ENCODE assay signal across 9 cellular contexts in the genomic region with DNA sequence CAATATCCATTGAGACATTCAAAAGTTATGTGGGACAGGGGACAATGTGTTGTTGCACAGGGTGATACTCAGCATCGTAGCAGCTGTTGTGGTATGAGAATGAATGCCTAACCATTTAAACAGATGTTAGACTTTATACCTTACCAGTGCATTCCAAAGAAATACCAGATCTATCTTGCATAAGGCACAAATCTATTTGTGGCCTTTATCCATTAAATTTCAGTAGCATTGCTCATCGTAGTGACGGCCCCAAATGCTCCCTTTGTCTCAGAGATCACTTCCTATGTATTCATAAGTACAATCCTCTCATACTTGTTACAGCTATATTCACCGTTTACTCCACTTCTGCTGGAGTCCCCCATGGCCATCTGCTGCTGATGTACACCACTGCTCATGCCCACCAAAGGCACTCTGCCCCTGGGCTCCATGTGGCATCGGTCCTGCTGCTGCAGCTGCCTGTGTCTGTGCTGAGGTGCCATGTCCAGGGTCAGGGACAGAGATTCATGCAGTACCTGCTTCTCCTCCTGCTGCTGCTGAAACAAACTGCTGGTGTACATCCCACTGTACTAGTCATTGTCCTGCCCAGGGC.
A peak's percentile ranks its signal among the peaks of the same experiment; 100 is the strongest.
DNase-seq lines count a peak whose midpoint lies in the region; ATAC-seq and TF ChIP-seq lines count a peak whose summit lies in the region.
"Had no signal": no experiment of that assay in that cellular context is flagged by ENCODE, and none has a peak within 500 bp of the region (broad histone marks: within the 10 kb centered on the region; RNA-seq: fewer than 3 reads in every experiment).

No MANE protein-coding gene starts in this region.

- H3K9me3 ChIP-seq in A673 (ENCODE audit: low read depth, low read length, poor library complexity, severe bottlenecking) = no peaks in the 10 kb centered on the region

- H3K4me3 ChIP-seq in fibroblast of villous mesenchyme (ENCODE audit: low read depth, low read length) (no peak overlapping the region), A673 (ENCODE audit: low read depth, low read length, poor library complexity, severe bottlenecking) (no peak overlapping the region)

- CTCF ChIA-PET in A673 (lab: Charles Lee) = no interaction called here

- POLR2A ChIA-PET in A673 (lab: Charles Lee; ENCODE audit: low non-redundant PET) = no interaction called here

- no peaks in the 10 kb centered on the region for H3K27me3 ChIP-seq in A673 (replicated peaks; ENCODE audit: insufficient read depth, low read depth, low read length, poor library complexity)

- TF ChIP-seq CTCF in fibroblast of villous mesenchyme (IDR thresholded peaks at IDR 0.05; ENCODE audit: insufficient read depth, low read depth, low read length) (no peak), A673 (conservative IDR thresholded peaks at IDR 0.05; ENCODE audit: low read depth, low read length) (no peak)

- H3K27ac ChIP-seq in A673 (ENCODE audit: low read depth, low read length, poor library complexity, severe bottlenecking) = no peak overlapping the region

- no TSS peak for BruUV-seq in A673 (replicated peaks; lab: Mats Ljungman, UMichigan)

- intact Hi-C loops in sciatic nerve (cut with DNase I) (loop anchor here (5.0 kb wide), 1 partner anchor 98 kb away; a partner anchor contains a TSS), A673 (cut with micrococcal nuclease; ENCODE audit: unreplicated experiment) (loop anchor here (5.0 kb wide), 1 partner anchor 293 kb away; no protein-coding TSS in a partner anchor)

- H3K4me1 ChIP-seq in A673 (ENCODE audit: insufficient read depth, low read length, poor library complexity, severe bottlenecking) = no peaks in the 10 kb centered on the region

- ATAC-seq in sciatic nerve = peak; percentile 53

- no peaks in the 10 kb centered on the region for H3K36me3 ChIP-seq in A673 (ENCODE audit: insufficient read depth, low read length, poor library complexity, severe bottlenecking)

- DNase-seq in GM03348 (ENCODE audit: low spot score) = peak; percentile 71
- peak; percentile 46 for DNase-seq in SW480 (ENCODE audit: low spot score)
- peak; percentile 76 for DNase-seq in fibroblast of villous mesenchyme (ENCODE audit: low read depth)
- DNase-seq in sciatic nerve (ENCODE audit: low spot score) = no peak
- DNase-seq in A673 (ENCODE audit: low spot score) = no peak
- DNase-seq in RPMI8226 = no peak
- no peak for DNase-seq in ureter (ENCODE audit: low spot score)
- no peak for DNase-seq in SKM-1 treated with dmso at 0.1 percent for 144 hours (lab: John Stamatoyannopoulos, UW; ENCODE audit: unreplicated experiment)
- DNase-seq: NCI-H1048 had no signal

Comparison
In these comparisons a context has a peak if more than half of its experiments do, and no peak if none do; other contexts are left out.
1. DNase-seq: peak in GM03348 (single experiment), SW480 (single experiment) and fibroblast of villous mesenchyme (single experiment); none in sciatic nerve (single experiment), A673 (single experiment), RPMI8226 (single experiment), ureter (single experiment) and SKM-1 treated with dmso at 0.1 percent for 144 hours (single experiment).